Comparison of ENCODE assay signal across 9 cellular contexts in genomic region chr7:36312064-36312914, GRCh38.
DNase-seq lines count a peak whose midpoint lies in the region; ATAC-seq and TF ChIP-seq lines count a peak whose summit lies in the region.
"Had no signal": no experiment of that assay in that cellular context is flagged by ENCODE, and none has a peak within 500 bp of the region (broad histone marks: within the 10 kb centered on the region; RNA-seq: fewer than 3 reads in every experiment).

No MANE protein-coding gene starts in this region.

- no peaks in the 10 kb centered on the region for H3K27me3 ChIP-seq in RWPE2 (ENCODE audit: insufficient read depth, poor library complexity, severe bottlenecking)
- H3K27me3 ChIP-seq in foreskin keratinocyte: no peaks in the 10 kb centered on the region

- peak; percentile 46 for TF ChIP-seq CTCF in RWPE2 (IDR thresholded peaks at IDR 0.05; ENCODE audit: poor library complexity, severe bottlenecking)
- peak; percentile 79 for TF ChIP-seq CTCF in foreskin keratinocyte (conservative IDR thresholded peaks at IDR 0.05)

- peak; percentile 8 for DNase-seq in stimulated activated CD4-positive, alpha-beta T cell treated with anti-CD3 and anti-CD28 coated beads, Interleukin-12 subunit alpha, Interleukin-12 subunit beta, amount 100 ng/mL, for 4 hours
- no peak for DNase-seq in stimulated activated CD4-positive, alpha-beta T cell treated with anti-CD3 and anti-CD28 coated beads, Interleukin-1b, Interleukin-23, amount 100 ng/mL, for 48 hours
- DNase-seq in RWPE2 (ENCODE audit: low spot score) (no peak), foreskin keratinocyte (peak; percentile 23 to 61), NCI-H128 (lab: John Stamatoyannopoulos, UW; ENCODE audit: unreplicated experiment) (no peak), NCI-H1092 treated with DMSO at 0.1 percent for 48 hours (lab: John Stamatoyannopoulos, UW) (no peak)
- DNase-seq: WERI-Rb-1 had no signal

- no peak overlapping the region for H3K27ac ChIP-seq in RWPE2 (ENCODE audit: poor library complexity, severe bottlenecking)
- no peak overlapping the region for H3K27ac ChIP-seq in foreskin keratinocyte
- H3K27ac ChIP-seq: WERI-Rb-1 had no signal

- no peaks in the 10 kb centered on the region for H3K9me3 ChIP-seq in RWPE2 (ENCODE audit: severe bottlenecking)

- H3K4me3 ChIP-seq in RWPE2 (ENCODE audit: severe bottlenecking): no peak overlapping the region

- H3K4me1 ChIP-seq in RWPE2 (ENCODE audit: insufficient read depth, poor library complexity, severe bottlenecking) (no peaks in the 10 kb centered on the region), foreskin keratinocyte (no peaks in the 10 kb centered on the region)

- ATAC-seq in RWPE2 (ENCODE audit: low read depth): peak; percentile 64; the same call in 2 of the 3 replicates
- peak; percentile 96 for ATAC-seq in foreskin keratinocyte
- no peak for ATAC-seq in GM18861 (IDR thresholded peaks at IDR 0.05; ENCODE audit: unreplicated experiment)
- no peak for ATAC-seq in HG03469 (IDR thresholded peaks at IDR 0.05; ENCODE audit: unreplicated experiment)

- no peaks in the 10 kb centered on the region for H3K36me3 ChIP-seq in RWPE2 (ENCODE audit: low read depth)
- H3K36me3 ChIP-seq: WERI-Rb-1 had no signal

Comparison
In these comparisons a context has a peak if more than half of its experiments do, and no peak if none do; other contexts are left out.
1. DNase-seq: peak in stimulated activated CD4-positive, alpha-beta T cell treated with anti-CD3 and anti-CD28 coated beads, Interleukin-12 subunit alpha, Interleukin-12 subunit beta, amount 100 ng/mL, for 4 hours (single experiment) and foreskin keratinocyte (2 of 2); none in stimulated activated CD4-positive, alpha-beta T cell treated with anti-CD3 and anti-CD28 coated beads, Interleukin-1b, Interleukin-23, amount 100 ng/mL, for 48 hours (single experiment), RWPE2 (single experiment), NCI-H128 (single experiment) and NCI-H1092 treated with DMSO at 0.1 percent for 48 hours (single experiment).
2. ATAC-seq: peak in RWPE2 (single experiment) and foreskin keratinocyte (single experiment); none in GM18861 (single experiment) and HG03469 (single experiment).